22 cellular contexts compared by ENCODE assay signal in the genomic region with DNA sequence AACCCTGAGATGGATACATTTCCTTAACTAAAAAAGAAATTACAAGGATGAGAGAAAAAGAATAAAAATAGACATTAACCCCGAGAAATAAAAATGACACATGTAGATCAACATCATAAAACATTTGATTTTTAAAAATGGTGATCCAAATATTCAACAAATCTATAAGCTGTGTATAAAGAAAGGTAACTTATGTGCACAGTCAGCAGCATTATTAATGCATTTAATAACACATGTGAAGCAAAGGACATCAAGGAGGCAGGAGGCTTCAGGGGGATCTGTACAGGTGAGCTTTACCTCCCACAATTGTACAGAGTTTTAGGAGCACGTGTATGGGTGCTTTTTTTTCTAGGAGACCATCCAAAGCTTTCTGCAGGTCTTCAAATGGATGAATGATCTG.
"Had no signal": no experiment of that assay in that cellular context is flagged by ENCODE, and none has a peak within 500 bp of the region (broad histone marks: within the 10 kb centered on the region; RNA-seq: fewer than 3 reads in every experiment).

No MANE protein-coding gene starts in this region.

- H3K27ac ChIP-seq: gastroesophageal sphincter, heart left ventricle, left lung, pancreas, testis, upper lobe of left lung, WERI-Rb-1 had no signal

- H3K27me3 ChIP-seq: adrenal gland, gastroesophageal sphincter, heart left ventricle, left lung, pancreas, testis, upper lobe of left lung had no signal

- ATAC-seq: gastroesophageal sphincter; heart left ventricle; left lung; stimulated activated naive CD8-positive, alpha-beta T cell treated with anti-CD3 and anti-CD28 coated beads, Interleukin-15, amount 100 ng/mL, for 72 hours; T-helper 17 cell had no signal

- DNase-seq: activated CD4-positive, alpha-beta T cell treated with anti-CD3 and anti-CD28 coated beads for 1 hour; activated CD8-positive, alpha-beta memory T cell treated with anti-CD3 and anti-CD28 coated beads for 24 hours; activated CD8-positive, alpha-beta memory T cell treated with anti-CD3 and anti-CD28 coated beads, Interleukin-2, amount 50 U/mL, for 48 hours; activated gamma-delta T cell; adrenal gland; cerebellar nuclear complex; effector CD4-positive, alpha-beta T cell; heart left ventricle; left lung; naive B cell; pancreas; stimulated activated CD4-positive, alpha-beta T cell treated with anti-CD3 and anti-CD28 coated beads, Interleukin-15, amount 100 ng/mL, for 24 hours; stimulated activated CD4-positive, alpha-beta T cell treated with anti-CD3 and anti-CD28 coated beads, Interleukin-2, amount 100 ng/mL, for 48 hours; stimulated activated naive CD8-positive, alpha-beta T cell treated with anti-CD3 and anti-CD28 coated beads, Interleukin-15, amount 100 ng/mL, for 72 hours; T-helper 17 cell; testis; upper lobe of left lung; WERI-Rb-1 had no signal

- H3K4me3 Mint-ChIP-seq: activated naive CD4-positive, alpha-beta T cell treated with anti-CD3 and anti-CD28 coated beads, Interleukin-2, amount 50 U/mL, for 24 hours; naive B cell; neural crest cell; stimulated activated naive CD8-positive, alpha-beta T cell treated with anti-CD3 and anti-CD28 coated beads, Interleukin-15, amount 100 ng/mL, for 72 hours; T-helper 17 cell had no signal

- H3K27me3 Mint-ChIP-seq: activated naive CD4-positive, alpha-beta T cell treated with anti-CD3 and anti-CD28 coated beads, Interleukin-2, amount 50 U/mL, for 24 hours; naive B cell; stimulated activated naive CD8-positive, alpha-beta T cell treated with anti-CD3 and anti-CD28 coated beads, Interleukin-15, amount 100 ng/mL, for 72 hours; T-helper 17 cell had no signal

- H3K9me3 Mint-ChIP-seq: activated naive CD4-positive, alpha-beta T cell treated with anti-CD3 and anti-CD28 coated beads, Interleukin-2, amount 50 U/mL, for 24 hours; naive B cell; neural crest cell; stimulated activated naive CD8-positive, alpha-beta T cell treated with anti-CD3 and anti-CD28 coated beads, Interleukin-15, amount 100 ng/mL, for 72 hours had no signal

- FAIRE-seq: bronchial epithelial cell, pancreas had no signal

- H3K9me3 ChIP-seq: adrenal gland, gastroesophageal sphincter, heart left ventricle, left lung, pancreas, testis, upper lobe of left lung had no signal

- H3K4me3 ChIP-seq: adrenal gland, gastroesophageal sphincter, heart left ventricle, left lung, pancreas, testis, upper lobe of left lung had no signal

- H3K36me3 Mint-ChIP-seq: naive B cell had no signal

- H3K36me3 ChIP-seq: adrenal gland, gastroesophageal sphincter, pancreas, upper lobe of left lung, WERI-Rb-1 had no signal

- H3K27ac Mint-ChIP-seq: activated naive CD4-positive, alpha-beta T cell treated with anti-CD3 and anti-CD28 coated beads, Interleukin-2, amount 50 U/mL, for 24 hours; stimulated activated naive CD8-positive, alpha-beta T cell treated with anti-CD3 and anti-CD28 coated beads, Interleukin-15, amount 100 ng/mL, for 72 hours; T-helper 17 cell had no signal
